In genomic region chr3:141230293-141230692, GRCh38 we compare ENCODE assay signal across 11 cellular contexts. TPM values are rescaled to one million over a fixed set of nuclear protein-coding genes. Genes with fewer than 3 reads are reported as not detected.
DNase-seq lines count a peak whose midpoint lies in the region; ATAC-seq and TF ChIP-seq lines count a peak whose summit lies in the region.
"Had no signal": no experiment of that assay in that cellular context is flagged by ENCODE, and none has a peak within 500 bp of the region (broad histone marks: within the 10 kb centered on the region; RNA-seq: fewer than 3 reads in every experiment).

No MANE protein-coding gene starts in this region.

- H3K9me3 Mint-ChIP-seq in activated CD8-positive, alpha-beta memory T cell treated with anti-CD3 and anti-CD28 coated beads, Interleukin-2, amount 10 ng/mL, durations not matched to agents 7 days and 5 days (ENCODE audit: low read depth), result no peaks in the 10 kb centered on the region
- H3K9me3 Mint-ChIP-seq in central memory CD8-positive, alpha-beta T cell, result no peaks in the 10 kb centered on the region
- peaks cover 6% of the 10 kb centered on the region for H3K9me3 Mint-ChIP-seq in progenitor cell of endocrine pancreas (ENCODE audit: low read depth)

- peak overlapping the region; percentile 73 for H3K4me3 Mint-ChIP-seq in activated CD8-positive, alpha-beta memory T cell treated with anti-CD3 and anti-CD28 coated beads, Interleukin-2, amount 10 ng/mL, durations not matched to agents 7 days and 5 days
- peak overlapping the region; percentile 88 for H3K4me3 Mint-ChIP-seq in central memory CD8-positive, alpha-beta T cell
- H3K4me3 Mint-ChIP-seq in progenitor cell of endocrine pancreas (ENCODE audit: low read depth), result peak overlapping the region; percentile 75

- H4K20me1 ChIP-seq in Loucy (ENCODE audit: insufficient read depth, low read length, poor library complexity, severe bottlenecking), result peaks cover 13% of the 10 kb centered on the region

- no peak for ATAC-seq in activated CD8-positive, alpha-beta memory T cell treated with anti-CD3 and anti-CD28 coated beads, Interleukin-2, amount 10 ng/mL, durations not matched to agents 7 days and 5 days
- no peak for ATAC-seq in central memory CD8-positive, alpha-beta T cell (replicated peaks; ENCODE audit: extremely low read depth, poor library complexity, severe bottlenecking)

- no peaks in the 10 kb centered on the region for H3K27me3 ChIP-seq in Loucy (ENCODE audit: insufficient read depth, low read length, poor library complexity, severe bottlenecking)

- peak overlapping the region; percentile 80 for H3K4me3 ChIP-seq in Loucy (ENCODE audit: low read length, poor library complexity, severe bottlenecking)

- H3K4me2 ChIP-seq in Loucy (ENCODE audit: low read depth, low read length, poor library complexity, severe bottlenecking), result peak overlapping the region; percentile 80

- peaks cover 60% of the 10 kb centered on the region for H3K4me1 ChIP-seq in Loucy (ENCODE audit: insufficient read depth, low read length, poor library complexity, severe bottlenecking)

- H3K79me2 ChIP-seq in Loucy (ENCODE audit: insufficient read depth, low read length), result peaks cover 35% of the 10 kb centered on the region

- CTCF ChIA-PET in activated CD8-positive, alpha-beta memory T cell treated with anti-CD3 and anti-CD28 coated beads, Interleukin-2, amount 10 ng/mL, durations not matched to agents 7 days and 5 days (lab: Charles Lee), result interaction anchor here (1.3 to 7.1 kb wide), 7 partner anchors 14 to 81 kb away, joined by 4 to 77 read pairs (median 43); no protein-coding TSS in a partner anchor

- H3F3A ChIP-seq in Loucy (ENCODE audit: low read depth), result no peaks in the 10 kb centered on the region

- peaks cover under 1% of the 10 kb centered on the region for H3K27me3 Mint-ChIP-seq in activated CD8-positive, alpha-beta memory T cell treated with anti-CD3 and anti-CD28 coated beads, Interleukin-2, amount 10 ng/mL, durations not matched to agents 7 days and 5 days
- no peaks in the 10 kb centered on the region for H3K27me3 Mint-ChIP-seq in central memory CD8-positive, alpha-beta T cell
- peaks cover 23% of the 10 kb centered on the region for H3K27me3 Mint-ChIP-seq in progenitor cell of endocrine pancreas

- H3K4me1 Mint-ChIP-seq in activated CD8-positive, alpha-beta memory T cell treated with anti-CD3 and anti-CD28 coated beads, Interleukin-2, amount 10 ng/mL, durations not matched to agents 7 days and 5 days, result peaks cover 47% of the 10 kb centered on the region
- peaks cover 42% of the 10 kb centered on the region for H3K4me1 Mint-ChIP-seq in central memory CD8-positive, alpha-beta T cell
- H3K4me1 Mint-ChIP-seq in progenitor cell of endocrine pancreas (ENCODE audit: low read depth), result peaks cover 19% of the 10 kb centered on the region

- no peaks in the 10 kb centered on the region for H3K36me3 ChIP-seq in Loucy (ENCODE audit: insufficient read depth, low read length)
- H3K36me3 ChIP-seq: thoracic aorta had no signal

- H3K27ac Mint-ChIP-seq in activated CD8-positive, alpha-beta memory T cell treated with anti-CD3 and anti-CD28 coated beads, Interleukin-2, amount 10 ng/mL, durations not matched to agents 7 days and 5 days, result peak overlapping the region; percentile 98
- peak overlapping the region; percentile 67 for H3K27ac Mint-ChIP-seq in central memory CD8-positive, alpha-beta T cell (ENCODE audit: low read depth)
- no peak overlapping the region for H3K27ac Mint-ChIP-seq in progenitor cell of endocrine pancreas

- no peaks in the 10 kb centered on the region for H3K9me2 ChIP-seq in Loucy (replicated peaks; ENCODE audit: low read depth, low read length)

- TF ChIP-seq CTCF in Loucy (conservative IDR thresholded peaks at IDR 0.05; ENCODE audit: low read length) (no peak), progenitor cell of endocrine pancreas (IDR thresholded peaks at IDR 0.05; ENCODE audit: unreplicated experiment) (no peak)

- H3K9me3 ChIP-seq in Loucy (ENCODE audit: insufficient read depth, low read depth, low read length), result no peaks in the 10 kb centered on the region
- H3K9me3 ChIP-seq: thoracic aorta had no signal

- peak overlapping the region; percentile 89 for H3K9ac ChIP-seq in Loucy (ENCODE audit: low read depth, low read length, poor library complexity, severe bottlenecking)

- peaks cover 6% of the 10 kb centered on the region for H3K36me3 Mint-ChIP-seq in activated CD8-positive, alpha-beta memory T cell treated with anti-CD3 and anti-CD28 coated beads, Interleukin-2, amount 10 ng/mL, durations not matched to agents 7 days and 5 days
- H3K36me3 Mint-ChIP-seq in central memory CD8-positive, alpha-beta T cell (ENCODE audit: insufficient read depth), result peaks cover 4% of the 10 kb centered on the region
- H3K36me3 Mint-ChIP-seq in progenitor cell of endocrine pancreas (ENCODE audit: insufficient read depth), result no peaks in the 10 kb centered on the region

- H2AFZ ChIP-seq in Loucy (ENCODE audit: low read length), result no peak overlapping the region

- no peak for DNase-seq in activated CD8-positive, alpha-beta memory T cell treated with anti-CD3 and anti-CD28 coated beads, Interleukin-2, amount 10 ng/mL, durations not matched to agents 7 days and 5 days
- no peak for DNase-seq in activated CD8-positive, alpha-beta memory T cell treated with anti-CD3 and anti-CD28 coated beads, Interleukin-2, amount 50 U/mL, for 4 hours
- no peak for DNase-seq in central memory CD8-positive, alpha-beta T cell (ENCODE audit: low spot score in 2 of 2)
- no peak for DNase-seq in progenitor cell of endocrine pancreas (ENCODE audit: low spot score, unreplicated experiment)
- no peak for DNase-seq in HuH-7 (ENCODE audit: low spot score)
- no peak for DNase-seq in glomerular visceral epithelial cell (ENCODE audit: extremely low spot score)
- no peak for DNase-seq in DMS 273 treated with DMSO at 0.1 percent for 48 hours (lab: John Stamatoyannopoulos, UW)
- DNase-seq: left ventricle myocardium superior, occipital lobe had no signal

RNA-seq across cellular contexts. Expression of gene PXYLP1, which starts 1.3 kb away (rescaled TPM):
- total RNA-seq in activated CD8-positive, alpha-beta memory T cell treated with anti-CD3 and anti-CD28 coated beads, Interleukin-2, amount 10 ng/mL, durations not matched to agents 7 days and 5 days, result 10 to 100 TPM; 10.3 to 18.4 TPM
- total RNA-seq in progenitor cell of endocrine pancreas, result 36.3 and 37.6 TPM in 2 replicates
